In the genomic region with DNA sequence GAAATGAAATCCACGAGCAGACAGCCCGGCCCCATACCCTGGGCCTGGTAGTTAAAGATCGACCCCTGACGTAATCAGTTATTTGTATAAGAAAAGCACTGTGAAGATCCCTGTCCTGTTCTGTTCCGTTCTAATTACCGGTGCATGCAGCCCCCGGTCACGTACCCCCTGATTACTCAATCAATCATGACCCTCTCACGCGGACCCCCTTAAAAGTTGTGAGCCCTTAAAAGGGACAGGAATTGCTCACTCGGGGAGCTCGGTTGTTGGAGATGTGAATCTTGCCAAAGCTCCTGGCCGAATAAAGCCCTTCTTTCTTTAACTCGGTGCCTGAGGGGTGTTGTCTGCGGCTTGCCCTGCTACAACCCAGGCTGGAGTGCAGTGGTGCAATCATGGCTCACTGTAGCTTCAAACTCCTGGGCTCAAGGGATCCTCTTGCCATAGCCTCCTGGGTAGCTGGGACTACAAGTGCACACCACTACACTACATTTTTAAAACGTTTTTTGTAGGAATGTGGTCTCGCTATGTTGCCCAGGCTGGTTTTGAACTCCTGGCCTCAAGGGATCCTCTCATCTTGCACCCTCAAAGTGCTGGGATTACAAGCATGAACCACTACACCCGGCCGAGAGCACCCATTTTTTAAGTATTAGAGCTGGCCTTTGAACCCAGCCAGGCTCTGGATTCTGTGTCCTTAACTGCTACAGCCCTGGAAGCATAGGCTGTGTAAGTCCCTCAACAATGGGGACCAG, we compare ENCODE assay signal across 1 cellular context.
A peak's percentile ranks its signal among the peaks of the same experiment; 100 is the strongest.
TF ChIP-seq lines count a peak whose summit lies in the region.
"Not testable (repeated sequence)": the region's sequence is repeated elsewhere in the genome, so short reads cannot be mapped to it uniquely, and the experiment has no call there.

No MANE protein-coding gene starts in this region.

TF ChIP-seq in HepG2, 621 proteins besides CTCF, POLR2A, EP300 and RAD21 (continued from another document and continues in another):
- TF ChIP-seq HDAC1 (CRISPR knock-in tag; IDR thresholded peaks at IDR 0.05) (peak; percentile 69), THAP9 (CRISPR knock-in tag; IDR thresholded peaks at IDR 0.05; ENCODE audit: borderline replicate concordance) (peak; percentile 49; the same call in 1 of the 2 replicates), POGZ (CRISPR knock-in tag; IDR thresholded peaks at IDR 0.05) (0 out of 2 replicates have a peak, but pooled peaks have one; percentile 53), ZBTB40 (CRISPR knock-in tag; IDR thresholded peaks at IDR 0.05) (0 out of 2 replicates have a peak, but pooled peaks have one; percentile 61), ZNF816 (CRISPR knock-in tag; IDR thresholded peaks at IDR 0.05; ENCODE audit: borderline replicate concordance) (peak; percentile 24; the same call in 1 of the 2 replicates), ARID4A (CRISPR knock-in tag; IDR thresholded peaks at IDR 0.05; ENCODE audit: borderline replicate concordance) (peak; percentile 43; the same call in 1 of the 2 replicates), ZBTB3 (CRISPR knock-in tag; IDR thresholded peaks at IDR 0.05; ENCODE audit: borderline replicate concordance, low read depth) (0 out of 2 replicates have a peak, but pooled peaks have one; percentile 32), BCL3 (CRISPR knock-in tag; IDR thresholded peaks at IDR 0.05) (peak; percentile 73; the same call in 1 of the 2 replicates), GABPA (CRISPR knock-in tag; IDR thresholded peaks at IDR 0.05; ENCODE audit: low read depth) (0 out of 2 replicates have a peak, but pooled peaks have one; percentile 32), HOXA3 (CRISPR knock-in tag; IDR thresholded peaks at IDR 0.05) (peak; percentile 68; the same call in 1 of the 2 replicates), YEATS2 (CRISPR knock-in tag; IDR thresholded peaks at IDR 0.05; ENCODE audit: borderline replicate concordance) (0 out of 2 replicates have a peak, but pooled peaks have one; percentile 54), TARDBP (CRISPR knock-in tag; IDR thresholded peaks at IDR 0.05) (peak; percentile 79; the same call in 1 of the 2 replicates), ZSCAN25 (CRISPR knock-in tag; IDR thresholded peaks at IDR 0.05) (peak; percentile 53; the same call in 1 of the 2 replicates), FOSL2 (CRISPR knock-in tag; IDR thresholded peaks at IDR 0.05) (peak; percentile 19; the same call in 1 of the 2 replicates), PATZ1 (CRISPR knock-in tag; IDR thresholded peaks at IDR 0.05) (peak; percentile 74; the same call in 1 of the 2 replicates), MED8 (CRISPR knock-in tag; IDR thresholded peaks at IDR 0.05; ENCODE audit: insufficient replicate concordance) (peak; percentile 86), CEBPG (CRISPR knock-in tag; IDR thresholded peaks at IDR 0.05) (peak; percentile 84), ETV5 (CRISPR knock-in tag; IDR thresholded peaks at IDR 0.05; ENCODE audit: borderline replicate concordance) (peak; percentile 93), JUN (CRISPR knock-in tag; IDR thresholded peaks at IDR 0.05) (0 out of 2 replicates have a peak, but pooled peaks have one; percentile 37), SOX5 (CRISPR knock-in tag; IDR thresholded peaks at IDR 0.05; ENCODE audit: borderline replicate concordance) (peak; percentile 72; the same call in 1 of the 2 replicates), CREB1 (IDR thresholded peaks at IDR 0.05) (peak; percentile 63), CREB1 (CRISPR knock-in tag; IDR thresholded peaks at IDR 0.05) (peak; percentile 59), SOX6 (CRISPR knock-in tag; IDR thresholded peaks at IDR 0.05) (peak; percentile 86)
- not testable (repeated sequence) for TF ChIP-seq ZBTB40 (IDR thresholded peaks at IDR 0.05); GABPA (IDR thresholded peaks at IDR 0.05; ENCODE audit: low read depth, low read length); SOX6 (IDR thresholded peaks at IDR 0.05)
- TF ChIP-seq, protein P1, sequence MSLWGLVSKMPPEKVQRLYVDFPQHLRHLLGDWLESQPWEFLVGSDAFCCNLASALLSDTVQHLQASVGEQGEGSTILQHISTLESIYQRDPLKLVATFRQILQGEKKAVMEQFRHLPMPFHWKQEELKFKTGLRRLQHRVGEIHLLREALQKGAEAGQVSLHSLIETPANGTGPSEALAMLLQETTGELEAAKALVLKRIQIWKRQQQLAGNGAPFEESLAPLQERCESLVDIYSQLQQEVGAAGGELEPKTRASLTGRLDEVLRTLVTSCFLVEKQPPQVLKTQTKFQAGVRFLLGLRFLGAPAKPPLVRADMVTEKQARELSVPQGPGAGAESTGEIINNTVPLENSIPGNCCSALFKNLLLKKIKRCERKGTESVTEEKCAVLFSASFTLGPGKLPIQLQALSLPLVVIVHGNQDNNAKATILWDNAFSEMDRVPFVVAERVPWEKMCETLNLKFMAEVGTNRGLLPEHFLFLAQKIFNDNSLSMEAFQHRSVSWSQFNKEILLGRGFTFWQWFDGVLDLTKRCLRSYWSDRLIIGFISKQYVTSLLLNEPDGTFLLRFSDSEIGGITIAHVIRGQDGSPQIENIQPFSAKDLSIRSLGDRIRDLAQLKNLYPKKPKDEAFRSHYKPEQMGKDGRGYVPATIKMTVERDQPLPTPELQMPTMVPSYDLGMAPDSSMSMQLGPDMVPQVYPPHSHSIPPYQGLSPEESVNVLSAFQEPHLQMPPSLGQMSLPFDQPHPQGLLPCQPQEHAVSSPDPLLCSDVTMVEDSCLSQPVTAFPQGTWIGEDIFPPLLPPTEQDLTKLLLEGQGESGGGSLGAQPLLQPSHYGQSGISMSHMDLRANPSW (CRISPR knock-in tag; IDR thresholded peaks at IDR 0.05; ENCODE audit: borderline replicate concordance): peak; percentile 90; the same call in 1 of the 2 replicates
